In genomic region chr3:17670749-17671148, GRCh38 we compare ENCODE assay signal across 17 cellular contexts.
DNase-seq lines count a peak whose midpoint lies in the region; FAIRE-seq and TF ChIP-seq lines count a peak whose summit lies in the region.
"Had no signal": no experiment of that assay in that cellular context is flagged by ENCODE, and none has a peak within 500 bp of the region (broad histone marks: within the 10 kb centered on the region; RNA-seq: fewer than 3 reads in every experiment).

No MANE protein-coding gene starts in this region.

- POLR2A ChIA-PET in HEK293T (lab: Yijun Ruan, JAX): no interaction called here
- POLR2A ChIA-PET in endothelial cell of umbilical vein (lab: Charles Lee): no interaction called here
- POLR2A ChIA-PET in GM10248 (lab: Yijun Ruan, JAX): no interaction called here

- H3K9me3 ChIP-seq in endothelial cell of umbilical vein (replicated peaks; ENCODE audit: control insufficient read depth, insufficient read depth, low read length): no peaks in the 10 kb centered on the region

- H3K27ac ChIP-seq in endothelial cell of umbilical vein (ENCODE audit: insufficient read depth, low read depth, low read length): no peak overlapping the region
- H3K27ac ChIP-seq: C4-2B had no signal

- H2AFZ ChIP-seq in endothelial cell of umbilical vein (ENCODE audit: low read depth, low read length): no peak overlapping the region
- H2AFZ ChIP-seq: GM23338 had no signal

- no peak for FAIRE-seq in endothelial cell of umbilical vein (lab: Jason Lieb, UNC)
- FAIRE-seq in GM12892 (lab: Jason Lieb, UNC): no peak
- FAIRE-seq: A204.1, HepG2, HTR-8/SVneo had no signal

- no peak overlapping the region for H3K4me2 ChIP-seq in endothelial cell of umbilical vein (ENCODE audit: insufficient read depth, low read length)
- H3K4me2 ChIP-seq: GM23338 had no signal

- H3K4me3 ChIP-seq in endothelial cell of umbilical vein (replicated peaks in 1 of 3; ENCODE audit: insufficient read depth in 1 of 3, low read depth in 1 of 3, low read length in 3 of 3): no peak overlapping the region
- H3K4me3 ChIP-seq: GM23338 had no signal

- DNase-seq in HEK293T (ENCODE audit: extremely low spot score): no peak
- DNase-seq in astrocyte of the hippocampus (ENCODE audit: low read depth, low spot score): peak; percentile 5
- peak; percentile 47 for DNase-seq in endothelial cell of umbilical vein (ENCODE audit: low read depth, low spot score)
- DNase-seq in GM12892 (ENCODE audit: insufficient read length): no peak
- no peak for DNase-seq in NCI-H2171 (lab: John Stamatoyannopoulos, UW)
- DNase-seq in OCI-M2 (lab: John Stamatoyannopoulos, UW; ENCODE audit: unreplicated experiment): no peak
- DNase-seq in GM10248 (ENCODE audit: extremely low spot score): no peak
- DNase-seq: CD4-positive, alpha-beta memory T cell; DMS153; DMS79 treated with DMSO at 0.1 percent for 48 hours; EL; H9 had no signal

- H3K36me3 ChIP-seq in endothelial cell of umbilical vein (ENCODE audit: control insufficient read depth in 2 of 2, extremely low read depth in 1 of 2, insufficient read depth in 2 of 2, low read length in 2 of 2): no peaks in the 10 kb centered on the region

- no peaks in the 10 kb centered on the region for H4K20me1 ChIP-seq in endothelial cell of umbilical vein (replicated peaks; ENCODE audit: control insufficient read depth, extremely low read depth, insufficient read depth, low read length)

- intact Hi-C loops in endothelial cell of umbilical vein (cut with micrococcal nuclease): no loop called here

- no peak overlapping the region for H3K9ac ChIP-seq in endothelial cell of umbilical vein (replicated peaks; ENCODE audit: extremely low read depth, insufficient read depth, low read length)

- no peaks in the 10 kb centered on the region for H3K4me1 ChIP-seq in endothelial cell of umbilical vein (ENCODE audit: control insufficient read depth, extremely low read depth, insufficient read depth, low read length)

- dilution Hi-C loops in endothelial cell of umbilical vein (cut with MboI; ENCODE audit: extremely low pct_ligation_motif_present, low sequenced_read_pairs): no loop called here

- H3K9me1 ChIP-seq in endothelial cell of umbilical vein (replicated peaks; ENCODE audit: control insufficient read depth, extremely low read depth, insufficient read depth, low read length): no peaks in the 10 kb centered on the region

- TF ChIP-seq CTCF in endothelial cell of umbilical vein (IDR thresholded peaks at IDR 0.05; ENCODE audit: extremely low read depth in 1 of 2, insufficient read depth in 1 of 2, low read depth in 1 of 2, low read length in 2 of 2) (no peak), GM10248 (IDR thresholded peaks at IDR 0.05; ENCODE audit: control extremely low read depth, extremely low read depth, low read depth, missing control alignments) (no peak)

- no peaks in the 10 kb centered on the region for H3K79me2 ChIP-seq in endothelial cell of umbilical vein (ENCODE audit: control insufficient read depth, insufficient read depth, low read length)

- TF ChIP-seq POLR2A in endothelial cell of umbilical vein (IDR thresholded peaks at IDR 0.05; ENCODE audit: low read depth, low read length) (no peak), GM12892 (IDR thresholded peaks at IDR 0.05; ENCODE audit: low read depth, low read length) (no peak)

- no peaks in the 10 kb centered on the region for H3K27me3 ChIP-seq in endothelial cell of umbilical vein (ENCODE audit: control insufficient read depth in 2 of 2, insufficient read depth in 2 of 2, low read length in 2 of 2)

- no TSS peak for BruUV-seq in endothelial cell of umbilical vein (replicated peaks; lab: Mats Ljungman, UMichigan)

- CTCF ChIA-PET in HEK293T (lab: Yijun Ruan, JAX) (no interaction called here), endothelial cell of umbilical vein (lab: Charles Lee) (interaction anchor here (0.8 to 1.7 kb wide), 2 partner anchors 26 to 170 kb away, joined by 3 to 12 read pairs; no protein-coding TSS in a partner anchor), GM10248 (lab: Yijun Ruan, JAX) (interaction anchor here (1.3 to 1.5 kb wide), 2 partner anchors 9 to 13 kb away, joined by 4 to 8 read pairs; no protein-coding TSS in a partner anchor)

TF ChIP-seq in HEK293T, 16 proteins besides CTCF, POLR2A, EP300 and RAD21:
- TF ChIP-seq NFRKB (IDR thresholded peaks at IDR 0.05): no peak
- TF ChIP-seq FOXA1 (IDR thresholded peaks at IDR 0.05): no peak
- peak; percentile 10; the same call in 1 of the 2 replicates for TF ChIP-seq PKNOX1 (IDR thresholded peaks at IDR 0.05)
- no peak for TF ChIP-seq FOXM1 (IDR thresholded peaks at IDR 0.05; ENCODE audit: borderline replicate concordance)
- no peak for TF ChIP-seq CTBP1 (IDR thresholded peaks at IDR 0.05; ENCODE audit: borderline replicate concordance)
- TF ChIP-seq SP1 (IDR thresholded peaks at IDR 0.05): no peak
- TF ChIP-seq BHLHE40 (IDR thresholded peaks at IDR 0.05; ENCODE audit: borderline replicate concordance): no peak

TF ChIP-seq in endothelial cell of umbilical vein, 7 proteins besides CTCF, POLR2A, EP300 and RAD21:
- TF ChIP-seq POLR2AphosphoS5 (IDR thresholded peaks at IDR 0.05; ENCODE audit: insufficient read depth, low read depth, low read length) (no peak), JUN (IDR thresholded peaks at IDR 0.05; ENCODE audit: borderline replicate concordance, insufficient read depth, insufficient read length, low read depth) (no peak), EZH2 (IDR thresholded peaks at IDR 0.05; ENCODE audit: borderline replicate concordance, low read depth, low read length, severe bottlenecking) (no peak), GATA2 (IDR thresholded peaks at IDR 0.05; ENCODE audit: insufficient read depth, insufficient read length, low read depth, low read length) (no peak), MAX (IDR thresholded peaks at IDR 0.05; ENCODE audit: insufficient read depth, insufficient read length) (no peak), FOS (IDR thresholded peaks at IDR 0.05; ENCODE audit: borderline replicate concordance, insufficient read depth, low read length) (no peak), MYC (IDR thresholded peaks at IDR 0.05; ENCODE audit: low read depth, low read length) (no peak)

Comparison
In these comparisons a context has a peak if more than half of its experiments do, and no peak if none do; other contexts are left out.
1. DNase-seq: peak in astrocyte of the hippocampus (single experiment) and endothelial cell of umbilical vein (single experiment); none in HEK293T (single experiment), GM12892 (single experiment), NCI-H2171 (single experiment), OCI-M2 (single experiment) and GM10248 (single experiment).